In genomic region chr10:44238212-44238611, GRCh38 we compare ENCODE assay signal across 27 cellular contexts.
"Had no signal": no experiment of that assay in that cellular context is flagged by ENCODE, and none has a peak within 500 bp of the region (broad histone marks: within the 10 kb centered on the region; RNA-seq: fewer than 3 reads in every experiment).

No MANE protein-coding gene starts in this region.

- H3K36me3 ChIP-seq: brain microvascular endothelial cell, esophagus squamous epithelium, gastroesophageal sphincter, heart right ventricle had no signal

- H3K27me3 ChIP-seq: brain microvascular endothelial cell, esophagus squamous epithelium, gastroesophageal sphincter, heart right ventricle had no signal

- ATAC-seq: activated T-cell treated with anti-CD3 and anti-CD28 coated beads, Interleukin-2, amount 50 U/mL, for 4 hours; activated T-helper 17 cell treated with anti-CD3 and anti-CD28 coated beads, Interleukin-2, amount 50 U/mL, for 72 hours; gastroesophageal sphincter; heart right ventricle had no signal

- H3K27me3 Mint-ChIP-seq: activated CD4-positive, alpha-beta memory T cell treated with anti-CD3 and anti-CD28 coated beads, Interleukin-2, amount 10 ng/mL, durations not matched to agents 7 days and 5 days; activated CD4-positive, alpha-beta T cell treated with anti-CD3 and anti-CD28 coated beads, Interleukin-2, amount 10 ng/mL, durations not matched to agents 7 days and 5 days; dendritic cell treated with granulocyte-macrophage colony-stimulating factor and Interleukin-4, amounts not matched to agents 40 ng/mL and 50 ng/mL, for 4 days had no signal

- H3K27ac ChIP-seq: brain microvascular endothelial cell, coronary artery, dorsolateral prefrontal cortex, esophagus squamous epithelium, gastroesophageal sphincter, heart right ventricle had no signal

- H3K4me3 ChIP-seq: coronary artery, dorsolateral prefrontal cortex, esophagus squamous epithelium, gastroesophageal sphincter, heart right ventricle had no signal

- H3K9me3 Mint-ChIP-seq: central memory CD8-positive, alpha-beta T cell; endodermal cell had no signal

- DNase-seq: activated CD4-positive, alpha-beta memory T cell treated with anti-CD3 and anti-CD28 coated beads, Interleukin-2, amount 10 ng/mL, durations not matched to agents 7 days and 5 days; activated CD4-positive, alpha-beta T cell treated with anti-CD3 and anti-CD28 coated beads for 4 hours; activated CD4-positive, alpha-beta T cell treated with anti-CD3 and anti-CD28 coated beads, Interleukin-2, amount 10 ng/mL, durations not matched to agents 7 days and 5 days; activated CD4-positive, alpha-beta T cell treated with anti-CD3 and anti-CD28 coated beads, Interleukin-2, amount 50 U/mL, for 4 hours; activated CD4-positive, CD25-positive, alpha-beta regulatory T cell; activated CD4-positive, CD25-positive, alpha-beta regulatory T cell treated with anti-CD3 and anti-CD28 coated beads, Interleukin-2, amount 50 U/mL, for 72 hours; activated effector memory CD4-positive, alpha-beta T cell treated with Interleukin-2 at 50 U/mL for 16 hours; activated gamma-delta T cell treated with Interleukin-2 at 50 U/mL for 16 hours; activated naive CD4-positive, alpha-beta T cell treated with anti-CD3 and anti-CD28 coated beads, Interleukin-2, amount 50 U/mL, for 16 hours; activated naive CD4-positive, alpha-beta T cell treated with Interleukin-2 at 50 U/mL for 16 hours; activated T-cell treated with anti-CD3 and anti-CD28 coated beads, Interleukin-2, amount 50 U/mL, for 4 hours; amniotic stem cell; anterior cingulate cortex; brain microvascular endothelial cell; dorsolateral prefrontal cortex; effector memory CD4-positive, alpha-beta T cell; endodermal cell; esophagus squamous epithelium; foreskin melanocyte; heart right ventricle; T-helper 2 cell had no signal

- H3K27ac Mint-ChIP-seq: activated CD4-positive, alpha-beta memory T cell treated with anti-CD3 and anti-CD28 coated beads, Interleukin-2, amount 10 ng/mL, durations not matched to agents 7 days and 5 days; activated CD4-positive, alpha-beta T cell treated with anti-CD3 and anti-CD28 coated beads, Interleukin-2, amount 10 ng/mL, durations not matched to agents 7 days and 5 days; activated naive CD8-positive, alpha-beta T cell; activated T-helper 17 cell treated with anti-CD3 and anti-CD28 coated beads, Interleukin-2, amount 50 U/mL, for 72 hours; dendritic cell treated with granulocyte-macrophage colony-stimulating factor and Interleukin-4, amounts not matched to agents 40 ng/mL and 50 ng/mL, for 4 days; endodermal cell had no signal

- H3K9me3 ChIP-seq: esophagus squamous epithelium, gastroesophageal sphincter, heart right ventricle had no signal

- H3K4me3 Mint-ChIP-seq: activated CD4-positive, alpha-beta memory T cell treated with anti-CD3 and anti-CD28 coated beads, Interleukin-2, amount 10 ng/mL, durations not matched to agents 7 days and 5 days; activated CD4-positive, alpha-beta T cell treated with anti-CD3 and anti-CD28 coated beads, Interleukin-2, amount 10 ng/mL, durations not matched to agents 7 days and 5 days; activated naive CD8-positive, alpha-beta T cell; activated T-cell treated with anti-CD3 and anti-CD28 coated beads, Interleukin-2, amount 50 U/mL, for 4 hours; activated T-helper 17 cell treated with anti-CD3 and anti-CD28 coated beads, Interleukin-2, amount 50 U/mL, for 72 hours; central memory CD8-positive, alpha-beta T cell; dendritic cell treated with granulocyte-macrophage colony-stimulating factor and Interleukin-4, amounts not matched to agents 40 ng/mL and 50 ng/mL, for 4 days; endodermal cell had no signal

- H3K36me3 Mint-ChIP-seq: activated naive CD8-positive, alpha-beta T cell had no signal

- H3K4me1 Mint-ChIP-seq: activated CD4-positive, alpha-beta memory T cell treated with anti-CD3 and anti-CD28 coated beads, Interleukin-2, amount 10 ng/mL, durations not matched to agents 7 days and 5 days; activated CD4-positive, alpha-beta T cell treated with anti-CD3 and anti-CD28 coated beads, Interleukin-2, amount 10 ng/mL, durations not matched to agents 7 days and 5 days; activated T-helper 17 cell treated with anti-CD3 and anti-CD28 coated beads, Interleukin-2, amount 50 U/mL, for 72 hours; central memory CD8-positive, alpha-beta T cell had no signal
